Comparison of ENCODE assay signal across 19 cellular contexts in the genomic region with DNA sequence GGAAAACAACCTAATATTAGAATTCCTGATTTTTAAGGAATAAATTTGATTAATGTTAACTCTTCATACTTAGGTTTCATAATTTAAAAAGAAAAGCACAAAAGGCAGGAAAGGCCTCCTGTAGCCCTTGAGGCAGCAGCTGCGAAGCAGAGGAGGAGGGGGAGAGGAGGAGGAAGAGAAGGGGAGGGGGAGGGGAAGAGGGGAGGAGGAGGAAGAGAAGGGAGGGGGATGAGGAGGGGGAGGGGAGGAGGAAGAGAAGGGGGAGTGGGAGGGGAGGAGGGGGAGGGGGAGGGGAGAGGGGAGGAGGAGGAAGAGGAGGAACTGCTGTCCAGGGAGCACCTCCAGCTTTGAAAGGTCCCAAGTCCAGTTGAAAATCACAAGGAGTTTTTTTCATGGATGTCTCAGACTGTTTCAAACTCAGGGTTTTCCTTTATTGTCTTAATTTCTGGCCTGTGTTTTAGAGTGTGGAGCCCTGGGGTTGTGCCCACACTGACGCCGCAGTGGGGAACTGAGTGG. TPM values are rescaled to one million over a fixed set of nuclear protein-coding genes. Genes with fewer than 3 reads are reported as not detected.
DNase-seq lines count a peak whose midpoint lies in the region; ATAC-seq and TF ChIP-seq lines count a peak whose summit lies in the region.
"Had no signal": no experiment of that assay in that cellular context is flagged by ENCODE, and none has a peak within 500 bp of the region (broad histone marks: within the 10 kb centered on the region; RNA-seq: fewer than 3 reads in every experiment).

No MANE protein-coding gene starts in this region.

- H4K20me1 ChIP-seq in OCI-LY7 (ENCODE audit: insufficient read depth, low read length): no peaks in the 10 kb centered on the region

- no peak for DNase-seq in activated naive CD4-positive, alpha-beta T cell treated with anti-CD3 and anti-CD28 coated beads, Interleukin-2, amount 10 ng/mL, durations not matched to agents 7 days and 5 days
- no peak for DNase-seq in activated naive CD4-positive, alpha-beta T cell treated with anti-CD3 and anti-CD28 coated beads, Interleukin-2, amount 50 U/mL, for 16 hours
- DNase-seq in OCI-LY7 (ENCODE audit: low spot score): peak; percentile 13
- no peak for DNase-seq in central memory CD8-positive, alpha-beta T cell (ENCODE audit: low spot score in 2 of 2)
- no peak for DNase-seq in stimulated activated effector memory CD8-positive, alpha-beta T cell treated with anti-CD3 and anti-CD28 coated beads, Interleukin-12 subunit alpha, Interleukin-12 subunit beta, amount 100 ng/mL, for 72 hours (ENCODE audit: low spot score in 2 of 2)
- DNase-seq in NK-92 treated with Interleukin-12 subunit alpha and Interleukin-12 subunit beta, amount 100 ng/mL, for 24 hours (lab: John Stamatoyannopoulos, UW): no peak
- DNase-seq in inferior parietal cortex (ENCODE audit: extremely low spot score): no peak
- DNase-seq: AML-193; caudate nucleus; heart right ventricle; naive B cell; NCI-H1694 treated with DMSO at 0.1 percent for 48 hours; NCI-H774; stimulated activated CD4-positive, alpha-beta T cell treated with anti-CD3 and anti-CD28 coated beads, Interleukin-4, amount 100 ng/mL, for 24 hours had no signal

- CTCF ChIA-PET in activated naive CD4-positive, alpha-beta T cell treated with anti-CD3 and anti-CD28 coated beads, Interleukin-2, amount 10 ng/mL, durations not matched to agents 7 days and 5 days (lab: Charles Lee): no interaction called here
- CTCF ChIA-PET in OCI-LY7 (lab: Charles Lee; ENCODE audit: unreplicated experiment): no interaction called here

- no peak for TF ChIP-seq CTCF in OCI-LY7 (conservative IDR thresholded peaks at IDR 0.05; ENCODE audit: low read length)

- H3K36me3 ChIP-seq in OCI-LY7 (ENCODE audit: insufficient read depth, low read length): peaks cover 60% of the 10 kb centered on the region

- no peaks in the 10 kb centered on the region for H3K79me2 ChIP-seq in OCI-LY7 (ENCODE audit: insufficient read depth, low read depth, low read length)

- no peaks in the 10 kb centered on the region for H3K9me3 ChIP-seq in OCI-LY7 (ENCODE audit: low read length)
- H3K9me3 ChIP-seq: heart right ventricle had no signal

- no peak overlapping the region for H3K4me2 ChIP-seq in OCI-LY7 (ENCODE audit: low read length)
- H3K4me2 ChIP-seq: KMS-11 had no signal

- peak overlapping the region; percentile 98 for H3K27ac Mint-ChIP-seq in activated naive CD4-positive, alpha-beta T cell treated with anti-CD3 and anti-CD28 coated beads, Interleukin-2, amount 10 ng/mL, durations not matched to agents 7 days and 5 days
- peak overlapping the region; percentile 96 for H3K27ac Mint-ChIP-seq in central memory CD8-positive, alpha-beta T cell (ENCODE audit: low read depth)
- peak overlapping the region; percentile 90 for H3K27ac Mint-ChIP-seq in stimulated activated effector memory CD8-positive, alpha-beta T cell treated with anti-CD3 and anti-CD28 coated beads, Interleukin-12 subunit alpha, Interleukin-12 subunit beta, amount 100 ng/mL, for 72 hours
- H3K27ac Mint-ChIP-seq: stimulated activated memory B cell treated with anti-CD40 and anti-IgM and Interleukin-4, amounts not matched to agents 10 μg/mL and 1 μg/mL and 100 μg/mL, for 72 hours had no signal

- H3K4me1 ChIP-seq in OCI-LY7 (ENCODE audit: insufficient read depth, low read length, poor library complexity, severe bottlenecking): peaks cover 5% of the 10 kb centered on the region
- H3K4me1 ChIP-seq: heart right ventricle had no signal

- no peaks in the 10 kb centered on the region for H3K27me3 Mint-ChIP-seq in activated naive CD4-positive, alpha-beta T cell treated with anti-CD3 and anti-CD28 coated beads, Interleukin-2, amount 10 ng/mL, durations not matched to agents 7 days and 5 days
- H3K27me3 Mint-ChIP-seq in central memory CD8-positive, alpha-beta T cell: no peaks in the 10 kb centered on the region
- H3K27me3 Mint-ChIP-seq: naive B cell; stimulated activated memory B cell treated with anti-CD40 and anti-IgM and Interleukin-4, amounts not matched to agents 10 μg/mL and 1 μg/mL and 100 μg/mL, for 72 hours had no signal

- no peaks in the 10 kb centered on the region for H3K9me3 Mint-ChIP-seq in activated naive CD4-positive, alpha-beta T cell treated with anti-CD3 and anti-CD28 coated beads, Interleukin-2, amount 10 ng/mL, durations not matched to agents 7 days and 5 days
- H3K9me3 Mint-ChIP-seq in central memory CD8-positive, alpha-beta T cell: no peaks in the 10 kb centered on the region
- no peaks in the 10 kb centered on the region for H3K9me3 Mint-ChIP-seq in stimulated activated effector memory CD8-positive, alpha-beta T cell treated with anti-CD3 and anti-CD28 coated beads, Interleukin-12 subunit alpha, Interleukin-12 subunit beta, amount 100 ng/mL, for 72 hours
- H3K9me3 Mint-ChIP-seq: naive B cell; stimulated activated memory B cell treated with anti-CD40 and anti-IgM and Interleukin-4, amounts not matched to agents 10 μg/mL and 1 μg/mL and 100 μg/mL, for 72 hours had no signal

- no peak overlapping the region for H2AFZ ChIP-seq in OCI-LY7 (ENCODE audit: low read length)

- no peak overlapping the region for H3K4me3 ChIP-seq in OCI-LY7 (ENCODE audit: low read depth, low read length, poor library complexity, severe bottlenecking)
- H3K4me3 ChIP-seq: heart right ventricle had no signal

- H3K4me3 Mint-ChIP-seq in activated naive CD4-positive, alpha-beta T cell treated with anti-CD3 and anti-CD28 coated beads, Interleukin-2, amount 10 ng/mL, durations not matched to agents 7 days and 5 days: peak overlapping the region; percentile 46
- peak overlapping the region; percentile 82 for H3K4me3 Mint-ChIP-seq in central memory CD8-positive, alpha-beta T cell
- H3K4me3 Mint-ChIP-seq in stimulated activated effector memory CD8-positive, alpha-beta T cell treated with anti-CD3 and anti-CD28 coated beads, Interleukin-12 subunit alpha, Interleukin-12 subunit beta, amount 100 ng/mL, for 72 hours: peak overlapping the region; percentile 70
- H3K4me3 Mint-ChIP-seq: stimulated activated memory B cell treated with anti-CD40 and anti-IgM and Interleukin-4, amounts not matched to agents 10 μg/mL and 1 μg/mL and 100 μg/mL, for 72 hours had no signal

- BruUV-seq in OCI-LY7 (replicated peaks; lab: Mats Ljungman, UMichigan): no TSS peak

- H3K9me2 ChIP-seq in OCI-LY7 (ENCODE audit: insufficient read depth, low read length): no peaks in the 10 kb centered on the region

- peaks cover 33% of the 10 kb centered on the region for H3K36me3 Mint-ChIP-seq in activated naive CD4-positive, alpha-beta T cell treated with anti-CD3 and anti-CD28 coated beads, Interleukin-2, amount 10 ng/mL, durations not matched to agents 7 days and 5 days
- H3K36me3 Mint-ChIP-seq in central memory CD8-positive, alpha-beta T cell (ENCODE audit: insufficient read depth): peaks cover 19% of the 10 kb centered on the region
- peaks cover 59% of the 10 kb centered on the region for H3K36me3 Mint-ChIP-seq in stimulated activated effector memory CD8-positive, alpha-beta T cell treated with anti-CD3 and anti-CD28 coated beads, Interleukin-12 subunit alpha, Interleukin-12 subunit beta, amount 100 ng/mL, for 72 hours

- H3K4me1 Mint-ChIP-seq in activated naive CD4-positive, alpha-beta T cell treated with anti-CD3 and anti-CD28 coated beads, Interleukin-2, amount 10 ng/mL, durations not matched to agents 7 days and 5 days: peaks cover 25% of the 10 kb centered on the region
- H3K4me1 Mint-ChIP-seq in central memory CD8-positive, alpha-beta T cell: peaks cover 24% of the 10 kb centered on the region
- H3K4me1 Mint-ChIP-seq in stimulated activated effector memory CD8-positive, alpha-beta T cell treated with anti-CD3 and anti-CD28 coated beads, Interleukin-12 subunit alpha, Interleukin-12 subunit beta, amount 100 ng/mL, for 72 hours: peaks cover 28% of the 10 kb centered on the region
- H3K4me1 Mint-ChIP-seq: stimulated activated memory B cell treated with anti-CD40 and anti-IgM and Interleukin-4, amounts not matched to agents 10 μg/mL and 1 μg/mL and 100 μg/mL, for 72 hours had no signal

- POLR2A ChIA-PET in OCI-LY7 (lab: Charles Lee): interaction anchor here (0.7 kb wide), 1 partner anchor 170 kb away, joined by 3 read pairs; no protein-coding TSS in a partner anchor

- no peak overlapping the region for H3K27ac ChIP-seq in OCI-LY7 (ENCODE audit: low read depth, low read length, poor library complexity, severe bottlenecking)
- H3K27ac ChIP-seq: epithelial cell of prostate, KMS-11 had no signal

- intact Hi-C loops in OCI-LY7 (cut with micrococcal nuclease; ENCODE audit: unreplicated experiment): no loop called here

- no peak for ATAC-seq in central memory CD8-positive, alpha-beta T cell (replicated peaks; ENCODE audit: extremely low read depth, poor library complexity, severe bottlenecking)
- ATAC-seq in stimulated activated effector memory CD8-positive, alpha-beta T cell treated with anti-CD3 and anti-CD28 coated beads, Interleukin-12 subunit alpha, Interleukin-12 subunit beta, amount 100 ng/mL, for 72 hours: no peak
- no peak for ATAC-seq in HG03108 (IDR thresholded peaks at IDR 0.05; ENCODE audit: unreplicated experiment)
- ATAC-seq: heart right ventricle; left ventricle myocardium superior; stimulated activated memory B cell treated with anti-CD40 and anti-IgM and Interleukin-4, amounts not matched to agents 10 μg/mL and 1 μg/mL and 100 μg/mL, for 72 hours had no signal

RNA-seq across cellular contexts. Expression of a gene that starts 35.1 kb away (rescaled TPM):
- 27.9 and 30.2 TPM in 2 replicates for total RNA-seq in OCI-LY7 (2014; rRNA removed; shearing (Covaris generic))
- 44.7 and 52.5 TPM in 2 replicates for total RNA-seq in OCI-LY7 (2022)
